ENCODE assay signal across 21 cellular contexts in genomic region chr7:18287482-18287881, GRCh38.
"Had no signal": no experiment of that assay in that cellular context is flagged by ENCODE, and none has a peak within 500 bp of the region (broad histone marks: within the 10 kb centered on the region; RNA-seq: fewer than 3 reads in every experiment).

No MANE protein-coding gene starts in this region.

- H3K36me3 ChIP-seq: heart left ventricle, neutrophil, thoracic aorta, transverse colon had no signal

- DNase-seq: dorsolateral prefrontal cortex; effector CD8-positive, alpha-beta T cell; foreskin melanocyte; heart left ventricle; hippocampal formation; left ventricle myocardium superior; mesenchymal stem cell; naive thymus-derived CD4-positive, alpha-beta T cell; nephron progenitor cell; posterior cingulate gyrus; stimulated activated CD4-positive, alpha-beta T cell treated with anti-CD3 and anti-CD28 coated beads, Interleukin-2, amount 100 ng/mL, for 24 hours; stimulated activated CD4-positive, alpha-beta T cell treated with anti-CD3 and anti-CD28 coated beads, Interleukin-4, amount 100 ng/mL, for 4 hours; stimulated activated naive B cell treated with anti-CD40 and anti-IgM and Interleukin-4, amounts not matched to agents 10 μg/mL and 1 μg/mL and 100 μg/mL, for 72 hours; stimulated activated naive CD8-positive, alpha-beta T cell treated with anti-CD3 and anti-CD28 coated beads, Interleukin-15, amount 100 ng/mL, for 72 hours; transverse colon had no signal

- H3K4me3 ChIP-seq: coronary artery, dorsolateral prefrontal cortex, heart left ventricle, lung, thoracic aorta, transverse colon had no signal

- H3K9me3 ChIP-seq: heart left ventricle, neutrophil, thoracic aorta, transverse colon had no signal

- H3K27me3 ChIP-seq: dorsolateral prefrontal cortex, heart left ventricle, neutrophil, transverse colon had no signal

- ATAC-seq: heart left ventricle; left ventricle myocardium superior; naive thymus-derived CD4-positive, alpha-beta T cell; sciatic nerve; stimulated activated naive CD8-positive, alpha-beta T cell treated with anti-CD3 and anti-CD28 coated beads, Interleukin-15, amount 100 ng/mL, for 72 hours had no signal

- H3K27ac ChIP-seq: coronary artery, dorsolateral prefrontal cortex, heart left ventricle, neutrophil, thoracic aorta, transverse colon had no signal

- FAIRE-seq: keratinocyte had no signal
